8 cellular contexts compared by ENCODE assay signal in the genomic region with DNA sequence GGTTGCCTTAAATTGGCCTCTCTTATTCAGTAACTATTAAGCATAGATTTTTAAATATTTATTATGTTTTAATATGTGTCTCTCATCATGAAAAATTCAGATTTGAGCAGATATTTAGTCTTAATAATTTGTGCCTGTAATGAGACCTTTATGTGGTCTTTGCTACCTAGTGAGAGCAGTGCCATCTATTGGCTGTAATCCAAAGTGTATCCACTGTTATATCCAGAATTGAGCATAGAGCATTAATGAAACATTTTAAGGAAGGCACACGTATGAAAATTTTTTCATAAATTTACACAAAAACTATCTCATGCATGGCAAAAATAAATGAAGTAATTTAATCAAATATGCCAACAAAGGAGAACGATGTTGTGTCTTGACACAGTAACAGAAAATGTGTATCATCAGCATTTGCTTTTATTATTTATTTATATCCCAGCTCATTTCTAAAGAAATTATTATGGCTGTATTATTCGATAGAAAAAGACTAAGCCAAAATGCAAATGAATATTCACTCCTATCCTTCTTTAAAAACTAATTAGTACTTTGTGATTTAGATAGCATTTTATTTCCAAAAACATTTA.
DNase-seq lines count a peak whose midpoint lies in the region; ATAC-seq and TF ChIP-seq lines count a peak whose summit lies in the region.

No MANE protein-coding gene starts in this region.

- peak; percentile 49 for TF ChIP-seq RAD21 in Ishikawa (IDR thresholded peaks at IDR 0.05; ENCODE audit: low read depth)

- peaks cover 2% of the 10 kb centered on the region for H3K9me3 Mint-ChIP-seq in glutamatergic neuron (ENCODE audit: unreplicated experiment)

- no peak overlapping the region for H3K27ac Mint-ChIP-seq in glutamatergic neuron (ENCODE audit: unreplicated experiment)

- TF ChIP-seq EP300 in Ishikawa (IDR thresholded peaks at IDR 0.05; ENCODE audit: borderline replicate concordance): no peak

- peaks cover 9% of the 10 kb centered on the region for H3K4me1 Mint-ChIP-seq in glutamatergic neuron (ENCODE audit: low read depth, unreplicated experiment)

- no peak overlapping the region for H3K4me3 Mint-ChIP-seq in glutamatergic neuron (ENCODE audit: unreplicated experiment)

- DNase-seq in Ammon's horn (ENCODE audit: low spot score) (peak; percentile 10), RPMI8226 (peak; percentile 74), glutamatergic neuron (no peak), GDM1 (lab: John Stamatoyannopoulos, UW) (no peak)
- DNase-seq in stimulated activated CD4-positive, alpha-beta T cell treated with anti-CD3 and anti-CD28 coated beads, Interleukin-15, amount 100 ng/mL, for 24 hours: no peak
- DNase-seq in activated CD8-positive, alpha-beta memory T cell treated with anti-CD3 and anti-CD28 coated beads, Interleukin-2, amount 50 U/mL, for 48 hours: no peak

- no peaks in the 10 kb centered on the region for H3K27me3 Mint-ChIP-seq in glutamatergic neuron (ENCODE audit: unreplicated experiment)

- peak; percentile 64 for TF ChIP-seq CTCF in glutamatergic neuron (IDR thresholded peaks at IDR 0.05; ENCODE audit: partially characterized antibody, unreplicated experiment)

- H3K36me3 Mint-ChIP-seq in glutamatergic neuron (ENCODE audit: unreplicated experiment): no peaks in the 10 kb centered on the region

- peak; percentile 45 for ATAC-seq in GM18517 (IDR thresholded peaks at IDR 0.05; ENCODE audit: unreplicated experiment)

TF ChIP-seq in Ishikawa, 13 proteins besides CTCF, POLR2A, EP300 and RAD21:
- TF ChIP-seq FOXM1 (IDR thresholded peaks at IDR 0.05; ENCODE audit: borderline replicate concordance, low read depth) (no peak), CEBPB (IDR thresholded peaks at IDR 0.05) (no peak), TEAD4 (IDR thresholded peaks at IDR 0.05) (no peak), YY1 (IDR thresholded peaks at IDR 0.05; ENCODE audit: low read depth) (no peak), TAF1 (IDR thresholded peaks at IDR 0.05; ENCODE audit: low read depth) (no peak), NFIC (IDR thresholded peaks at IDR 0.05) (no peak), EGR1 (IDR thresholded peaks at IDR 0.05) (no peak), ZBTB7A (IDR thresholded peaks at IDR 0.05; ENCODE audit: low read depth) (no peak), TCF12 (IDR thresholded peaks at IDR 0.05; ENCODE audit: low read depth) (no peak), CREB1 (IDR thresholded peaks at IDR 0.05; ENCODE audit: low read depth) (no peak)
- TF ChIP-seq, protein P1, sequence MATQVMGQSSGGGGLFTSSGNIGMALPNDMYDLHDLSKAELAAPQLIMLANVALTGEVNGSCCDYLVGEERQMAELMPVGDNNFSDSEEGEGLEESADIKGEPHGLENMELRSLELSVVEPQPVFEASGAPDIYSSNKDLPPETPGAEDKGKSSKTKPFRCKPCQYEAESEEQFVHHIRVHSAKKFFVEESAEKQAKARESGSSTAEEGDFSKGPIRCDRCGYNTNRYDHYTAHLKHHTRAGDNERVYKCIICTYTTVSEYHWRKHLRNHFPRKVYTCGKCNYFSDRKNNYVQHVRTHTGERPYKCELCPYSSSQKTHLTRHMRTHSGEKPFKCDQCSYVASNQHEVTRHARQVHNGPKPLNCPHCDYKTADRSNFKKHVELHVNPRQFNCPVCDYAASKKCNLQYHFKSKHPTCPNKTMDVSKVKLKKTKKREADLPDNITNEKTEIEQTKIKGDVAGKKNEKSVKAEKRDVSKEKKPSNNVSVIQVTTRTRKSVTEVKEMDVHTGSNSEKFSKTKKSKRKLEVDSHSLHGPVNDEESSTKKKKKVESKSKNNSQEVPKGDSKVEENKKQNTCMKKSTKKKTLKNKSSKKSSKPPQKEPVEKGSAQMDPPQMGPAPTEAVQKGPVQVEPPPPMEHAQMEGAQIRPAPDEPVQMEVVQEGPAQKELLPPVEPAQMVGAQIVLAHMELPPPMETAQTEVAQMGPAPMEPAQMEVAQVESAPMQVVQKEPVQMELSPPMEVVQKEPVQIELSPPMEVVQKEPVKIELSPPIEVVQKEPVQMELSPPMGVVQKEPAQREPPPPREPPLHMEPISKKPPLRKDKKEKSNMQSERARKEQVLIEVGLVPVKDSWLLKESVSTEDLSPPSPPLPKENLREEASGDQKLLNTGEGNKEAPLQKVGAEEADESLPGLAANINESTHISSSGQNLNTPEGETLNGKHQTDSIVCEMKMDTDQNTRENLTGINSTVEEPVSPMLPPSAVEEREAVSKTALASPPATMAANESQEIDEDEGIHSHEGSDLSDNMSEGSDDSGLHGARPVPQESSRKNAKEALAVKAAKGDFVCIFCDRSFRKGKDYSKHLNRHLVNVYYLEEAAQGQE (IDR thresholded peaks at IDR 0.05; ENCODE audit: low read depth): no peak
- TF ChIP-seq, protein P2, sequence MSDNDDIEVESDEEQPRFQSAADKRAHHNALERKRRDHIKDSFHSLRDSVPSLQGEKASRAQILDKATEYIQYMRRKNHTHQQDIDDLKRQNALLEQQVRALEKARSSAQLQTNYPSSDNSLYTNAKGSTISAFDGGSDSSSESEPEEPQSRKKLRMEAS (IDR thresholded peaks at IDR 0.05): no peak
- TF ChIP-seq, protein P3, sequence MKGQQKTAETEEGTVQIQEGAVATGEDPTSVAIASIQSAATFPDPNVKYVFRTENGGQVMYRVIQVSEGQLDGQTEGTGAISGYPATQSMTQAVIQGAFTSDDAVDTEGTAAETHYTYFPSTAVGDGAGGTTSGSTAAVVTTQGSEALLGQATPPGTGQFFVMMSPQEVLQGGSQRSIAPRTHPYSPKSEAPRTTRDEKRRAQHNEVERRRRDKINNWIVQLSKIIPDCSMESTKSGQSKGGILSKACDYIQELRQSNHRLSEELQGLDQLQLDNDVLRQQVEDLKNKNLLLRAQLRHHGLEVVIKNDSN (IDR thresholded peaks at IDR 0.05): no peak

Comparison
In these comparisons a context has a peak if more than half of its experiments do, and no peak if none do; other contexts are left out.
1. DNase-seq: peak in Ammon's horn (single experiment) and RPMI8226 (single experiment); none in glutamatergic neuron (single experiment), stimulated activated CD4-positive, alpha-beta T cell treated with anti-CD3 and anti-CD28 coated beads, Interleukin-15, amount 100 ng/mL, for 24 hours (single experiment), GDM1 (single experiment) and activated CD8-positive, alpha-beta memory T cell treated with anti-CD3 and anti-CD28 coated beads, Interleukin-2, amount 50 U/mL, for 48 hours (single experiment).